In genomic region chr22:31348766-31349165, GRCh38 we compare ENCODE assay signal across 13 cellular contexts.
"Had no signal": no experiment of that assay in that cellular context is flagged by ENCODE, and none has a peak within 500 bp of the region (broad histone marks: within the 10 kb centered on the region; RNA-seq: fewer than 3 reads in every experiment).

No MANE protein-coding gene starts in this region.

- ATAC-seq: lower lobe of right lung; psoas muscle; right lobe of liver; stimulated activated memory B cell treated with anti-CD40 and anti-IgM and Interleukin-4, amounts not matched to agents 10 μg/mL and 1 μg/mL and 100 μg/mL, for 72 hours had no signal

- H3K27me3 Mint-ChIP-seq: activated naive CD4-positive, alpha-beta T cell treated with anti-CD3 and anti-CD28 coated beads, Interleukin-2, amount 50 U/mL, for 24 hours; naive B cell; stimulated activated memory B cell treated with anti-CD40 and anti-IgM and Interleukin-4, amounts not matched to agents 10 μg/mL and 1 μg/mL and 100 μg/mL, for 72 hours had no signal

- H3K4me3 ChIP-seq: lower lobe of right lung, psoas muscle, right lobe of liver, tibial artery, vagina had no signal

- H3K36me3 ChIP-seq: right lobe of liver, vagina had no signal

- H3K9me3 ChIP-seq: lower lobe of right lung, psoas muscle, right lobe of liver, tibial artery, vagina had no signal

- H3K27ac ChIP-seq: lower lobe of right lung, psoas muscle, right lobe of liver, tibial artery, vagina had no signal

- H3K9me3 Mint-ChIP-seq: activated naive CD4-positive, alpha-beta T cell treated with anti-CD3 and anti-CD28 coated beads, Interleukin-2, amount 50 U/mL, for 24 hours; naive B cell; stimulated activated memory B cell treated with anti-CD40 and anti-IgM and Interleukin-4, amounts not matched to agents 10 μg/mL and 1 μg/mL and 100 μg/mL, for 72 hours had no signal

- H3K27me3 ChIP-seq: dorsolateral prefrontal cortex, right lobe of liver, vagina had no signal

- H3K27ac Mint-ChIP-seq: activated naive CD4-positive, alpha-beta T cell treated with anti-CD3 and anti-CD28 coated beads, Interleukin-2, amount 50 U/mL, for 24 hours; stimulated activated memory B cell treated with anti-CD40 and anti-IgM and Interleukin-4, amounts not matched to agents 10 μg/mL and 1 μg/mL and 100 μg/mL, for 72 hours had no signal

- H3K36me3 Mint-ChIP-seq: naive B cell had no signal

- H3K4me3 Mint-ChIP-seq: stimulated activated memory B cell treated with anti-CD40 and anti-IgM and Interleukin-4, amounts not matched to agents 10 μg/mL and 1 μg/mL and 100 μg/mL, for 72 hours had no signal

- DNase-seq: activated CD4-positive, alpha-beta T cell treated with anti-CD3 and anti-CD28 coated beads for 48 hours; activated effector memory CD4-positive, alpha-beta T cell treated with Interleukin-2 at 50 U/mL for 16 hours; activated T-cell treated with anti-CD3 and anti-CD28 coated beads, Interleukin-2, amount 50 U/mL, for 1 hour; dorsolateral prefrontal cortex; hippocampal formation; lower lobe of right lung; naive B cell; psoas muscle; right lobe of liver; tibial artery had no signal
